Comparison of ENCODE assay signal across 15 cellular contexts in genomic region chr7:4233621-4234497, GRCh38.
A peak's percentile ranks its signal among the peaks of the same experiment; 100 is the strongest.
DNase-seq lines count a peak whose midpoint lies in the region; ATAC-seq and TF ChIP-seq lines count a peak whose summit lies in the region.
"Had no signal": no experiment of that assay in that cellular context is flagged by ENCODE, and none has a peak within 500 bp of the region (broad histone marks: within the 10 kb centered on the region; RNA-seq: fewer than 3 reads in every experiment).

No MANE protein-coding gene starts in this region.

- peak overlapping the region in 1 of 2 donors; percentile 72 for H3K27ac Mint-ChIP-seq in stimulated activated naive CD8-positive, alpha-beta T cell treated with anti-CD3 and anti-CD28 coated beads, Interleukin-15, amount 100 ng/mL, for 72 hours
- H3K27ac Mint-ChIP-seq in neural crest cell (ENCODE audit: unreplicated experiment) (peak overlapping the region; percentile 75), osteocyte (ENCODE audit: unreplicated experiment) (no peak overlapping the region)
- no peak overlapping the region for H3K27ac Mint-ChIP-seq in stimulated activated naive B cell treated with anti-CD40 and anti-IgM and Interleukin-4, amounts not matched to agents 10 μg/mL and 1 μg/mL and 100 μg/mL, for 72 hours
- H3K27ac Mint-ChIP-seq: B cell; CD4-positive, alpha-beta memory T cell; GM23338 had no signal

- no peaks in the 10 kb centered on the region for H3K36me3 ChIP-seq in sigmoid colon

- no peak for DNase-seq in stimulated activated naive CD8-positive, alpha-beta T cell treated with anti-CD3 and anti-CD28 coated beads, Interleukin-15, amount 100 ng/mL, for 72 hours
- DNase-seq in stimulated activated naive CD8-positive, alpha-beta T cell treated with anti-CD3 and anti-CD28 coated beads, Interleukin-15, Interleukin-2, amounts not matched to agents 100 U/mL and 50 U/mL, for 24 hours, result no peak
- DNase-seq in neural crest cell (ENCODE audit: low read depth, low spot score) (no peak), sigmoid colon (peak; percentile 33), osteocyte (ENCODE audit: extremely low spot score, unreplicated experiment) (no peak), kidney glomerular epithelial cell (lab: John Stamatoyannopoulos, UW) (no peak)
- DNase-seq in stimulated activated naive B cell treated with anti-CD40 and anti-IgM and Interleukin-4, amounts not matched to agents 10 μg/mL and 1 μg/mL and 100 μg/mL, for 72 hours, result no peak
- DNase-seq: C1 segment of cervical spinal cord; CD4-positive, alpha-beta memory T cell; DMS79 treated with DMSO at 0.1 percent for 48 hours; EL; H7 had no signal

- peaks cover 0 to 6% (median under 1%) of the 10 kb centered on the region in 4 donors for H3K4me1 ChIP-seq in sigmoid colon

- H3K9me3 Mint-ChIP-seq in stimulated activated naive CD8-positive, alpha-beta T cell treated with anti-CD3 and anti-CD28 coated beads, Interleukin-15, amount 100 ng/mL, for 72 hours, result no peaks in the 10 kb centered on the region
- H3K9me3 Mint-ChIP-seq in neural crest cell (no peaks in the 10 kb centered on the region), osteocyte (ENCODE audit: unreplicated experiment) (no peaks in the 10 kb centered on the region)
- H3K9me3 Mint-ChIP-seq in stimulated activated naive B cell treated with anti-CD40 and anti-IgM and Interleukin-4, amounts not matched to agents 10 μg/mL and 1 μg/mL and 100 μg/mL, for 72 hours, result peaks cover 1 to 7% of the 10 kb centered on the region in 2 donors
- H3K9me3 Mint-ChIP-seq: GM23338 had no signal

- no peak for TF ChIP-seq POLR2A in sigmoid colon (IDR thresholded peaks at IDR 0.05)

- H3K4me1 Mint-ChIP-seq in stimulated activated naive CD8-positive, alpha-beta T cell treated with anti-CD3 and anti-CD28 coated beads, Interleukin-15, amount 100 ng/mL, for 72 hours, result no peaks in the 10 kb centered on the region
- H3K4me1 Mint-ChIP-seq in neural crest cell (peaks cover 21% of the 10 kb centered on the region), osteocyte (ENCODE audit: unreplicated experiment) (no peaks in the 10 kb centered on the region)
- no peaks in the 10 kb centered on the region for H3K4me1 Mint-ChIP-seq in stimulated activated naive B cell treated with anti-CD40 and anti-IgM and Interleukin-4, amounts not matched to agents 10 μg/mL and 1 μg/mL and 100 μg/mL, for 72 hours
- H3K4me1 Mint-ChIP-seq: B cell; CD4-positive, alpha-beta memory T cell had no signal

- H3K9me3 ChIP-seq in sigmoid colon, result no peaks in the 10 kb centered on the region

- WGBS in sigmoid colon, 2 donors, result 91 to 92% methylated on average over 26 of the region's 26 CpGs

- ATAC-seq in stimulated activated naive CD8-positive, alpha-beta T cell treated with anti-CD3 and anti-CD28 coated beads, Interleukin-15, amount 100 ng/mL, for 72 hours, result peak; percentile 17
- ATAC-seq in stimulated activated naive CD8-positive, alpha-beta T cell treated with anti-CD3 and anti-CD28 coated beads, Interleukin-15, Interleukin-2, amounts not matched to agents 100 U/mL and 50 U/mL, for 24 hours, result no peak
- ATAC-seq in stimulated activated naive B cell treated with anti-CD40 and anti-IgM and Interleukin-4, amounts not matched to agents 10 μg/mL and 1 μg/mL and 100 μg/mL, for 72 hours (replicated peaks), result no peak
- ATAC-seq: GM23338 had no signal

- no peak for TF ChIP-seq CTCF in neural crest cell (conservative IDR thresholded peaks at IDR 0.05)
- no peak for TF ChIP-seq CTCF in sigmoid colon (IDR thresholded peaks at IDR 0.05)
- no peak for TF ChIP-seq CTCF in osteocyte (IDR thresholded peaks at IDR 0.05)

- H3K36me3 Mint-ChIP-seq in neural crest cell (ENCODE audit: low read depth) (no peaks in the 10 kb centered on the region), osteocyte (ENCODE audit: unreplicated experiment) (no peaks in the 10 kb centered on the region)
- no peaks in the 10 kb centered on the region for H3K36me3 Mint-ChIP-seq in stimulated activated naive B cell treated with anti-CD40 and anti-IgM and Interleukin-4, amounts not matched to agents 10 μg/mL and 1 μg/mL and 100 μg/mL, for 72 hours
- H3K36me3 Mint-ChIP-seq: CD4-positive, alpha-beta memory T cell had no signal

- intact Hi-C loops in sigmoid colon (cut with DNase I), result no loop called here

- no peaks in the 10 kb centered on the region for H3K27me3 Mint-ChIP-seq in stimulated activated naive CD8-positive, alpha-beta T cell treated with anti-CD3 and anti-CD28 coated beads, Interleukin-15, amount 100 ng/mL, for 72 hours
- H3K27me3 Mint-ChIP-seq in neural crest cell (ENCODE audit: low read depth), result no peaks in the 10 kb centered on the region
- no peaks in the 10 kb centered on the region for H3K27me3 Mint-ChIP-seq in stimulated activated naive B cell treated with anti-CD40 and anti-IgM and Interleukin-4, amounts not matched to agents 10 μg/mL and 1 μg/mL and 100 μg/mL, for 72 hours
- H3K27me3 Mint-ChIP-seq in osteocyte (ENCODE audit: unreplicated experiment), result no peaks in the 10 kb centered on the region
- H3K27me3 Mint-ChIP-seq: B cell; CD4-positive, alpha-beta memory T cell had no signal

- no peaks in the 10 kb centered on the region for H3K27me3 ChIP-seq in sigmoid colon

- H3K27ac ChIP-seq in sigmoid colon, result no peak overlapping the region
- H3K27ac ChIP-seq: HL-60 had no signal

- no peak overlapping the region for H3K4me3 ChIP-seq in sigmoid colon
- H3K4me3 ChIP-seq: GM23338 had no signal

- TF ChIP-seq EP300 in sigmoid colon (IDR thresholded peaks at IDR 0.05), result no peak

- no peak overlapping the region for H3K4me3 Mint-ChIP-seq in stimulated activated naive CD8-positive, alpha-beta T cell treated with anti-CD3 and anti-CD28 coated beads, Interleukin-15, amount 100 ng/mL, for 72 hours
- H3K4me3 Mint-ChIP-seq in neural crest cell, result no peak overlapping the region
- H3K4me3 Mint-ChIP-seq in stimulated activated naive B cell treated with anti-CD40 and anti-IgM and Interleukin-4, amounts not matched to agents 10 μg/mL and 1 μg/mL and 100 μg/mL, for 72 hours, result no peak overlapping the region
- no peak overlapping the region for H3K4me3 Mint-ChIP-seq in osteocyte (ENCODE audit: unreplicated experiment)
- H3K4me3 Mint-ChIP-seq: B cell; CD4-positive, alpha-beta memory T cell; GM23338 had no signal
